In genomic region chr22:29301716-29302401, GRCh38 we compare ENCODE assay signal across 10 cellular contexts. TPM values are rescaled to one million over a fixed set of nuclear protein-coding genes. Genes with fewer than 3 reads are reported as not detected.
DNase-seq lines count a peak whose midpoint lies in the region; ATAC-seq and TF ChIP-seq lines count a peak whose summit lies in the region.
"Had no signal": no experiment of that assay in that cellular context is flagged by ENCODE, and none has a peak within 500 bp of the region (broad histone marks: within the 10 kb centered on the region; RNA-seq: fewer than 3 reads in every experiment).

No MANE protein-coding gene starts in this region.

- peaks cover 0 to 13% of the 10 kb centered on the region in 2 donors for H3K4me1 ChIP-seq in ascending aorta
- peaks cover 14 to 41% (median 31%) of the 10 kb centered on the region in 4 donors for H3K4me1 ChIP-seq in stomach
- H3K4me1 ChIP-seq: SJCRH30 had no signal

- no peaks in the 10 kb centered on the region for H3K9me3 ChIP-seq in ascending aorta
- no peaks in the 10 kb centered on the region for H3K9me3 ChIP-seq in stomach
- H3K9me3 ChIP-seq: SJCRH30 had no signal

- H3K4me1 Mint-ChIP-seq in activated naive CD8-positive, alpha-beta T cell treated with anti-CD3 and anti-CD28 coated beads for 36 hours, result peaks cover 5% of the 10 kb centered on the region
- H3K4me1 Mint-ChIP-seq in activated naive CD8-positive, alpha-beta T cell treated with anti-CD3 and anti-CD28 coated beads, Interleukin-2, amount 50 U/mL, for 24 hours, result peaks cover 5% of the 10 kb centered on the region

- intact Hi-C loops in ascending aorta (cut with DNase I), result no loop called here
- intact Hi-C loops in stomach (cut with DNase I; ENCODE audit: low total_unique reads), result no loop called here

- H3K4me3 Mint-ChIP-seq in activated naive CD8-positive, alpha-beta T cell treated with anti-CD3 and anti-CD28 coated beads for 36 hours, result no peak overlapping the region
- no peak overlapping the region for H3K4me3 Mint-ChIP-seq in activated naive CD8-positive, alpha-beta T cell treated with anti-CD3 and anti-CD28 coated beads, Interleukin-2, amount 50 U/mL, for 24 hours

- WGBS in stomach, 5 donors, result 73 to 86% (median 79%) methylated on average over 10 to 17 of the region's 17 CpGs

- TF ChIP-seq CTCF in ascending aorta (IDR thresholded peaks at IDR 0.05) (no peak), stomach (IDR thresholded peaks at IDR 0.05) (no peak)

- TF ChIP-seq POLR2A in stomach (IDR thresholded peaks at IDR 0.05), result no peak

- H3K36me3 ChIP-seq in ascending aorta (peaks cover 41 to 42% of the 10 kb centered on the region in 2 donors), stomach (peaks cover 37 to 50% (median 47%) of the 10 kb centered on the region in 4 donors)

- H3K36me3 Mint-ChIP-seq in activated naive CD8-positive, alpha-beta T cell treated with anti-CD3 and anti-CD28 coated beads for 36 hours, result peaks cover 30% of the 10 kb centered on the region
- H3K36me3 Mint-ChIP-seq in activated naive CD8-positive, alpha-beta T cell treated with anti-CD3 and anti-CD28 coated beads, Interleukin-2, amount 50 U/mL, for 24 hours (ENCODE audit: low read depth), result peaks cover 39% of the 10 kb centered on the region

- peaks cover 17% of the 10 kb centered on the region for H3K27me3 Mint-ChIP-seq in activated naive CD8-positive, alpha-beta T cell treated with anti-CD3 and anti-CD28 coated beads for 36 hours
- H3K27me3 Mint-ChIP-seq in activated naive CD8-positive, alpha-beta T cell treated with anti-CD3 and anti-CD28 coated beads, Interleukin-2, amount 50 U/mL, for 24 hours, result peaks cover 19% of the 10 kb centered on the region

- no peak for TF ChIP-seq EP300 in stomach (IDR thresholded peaks at IDR 0.05)

- DNase-seq in activated naive CD8-positive, alpha-beta T cell treated with anti-CD3 and anti-CD28 coated beads for 36 hours, result no peak
- DNase-seq in activated naive CD8-positive, alpha-beta T cell treated with anti-CD3 and anti-CD28 coated beads, Interleukin-2, amount 50 U/mL, for 24 hours, result no peak
- no peak for DNase-seq in ascending aorta (ENCODE audit: low spot score in 2 of 2)
- no peak for DNase-seq in stomach
- DNase-seq: activated CD4-positive, alpha-beta T cell treated with anti-CD3 and anti-CD28 coated beads for 1 hour; NCI-H510A treated with DMSO at 0.1 percent for 48 hours had no signal

- peak overlapping the region; percentile 34 for H3K27ac Mint-ChIP-seq in activated naive CD8-positive, alpha-beta T cell treated with anti-CD3 and anti-CD28 coated beads for 36 hours
- H3K27ac Mint-ChIP-seq in activated naive CD8-positive, alpha-beta T cell treated with anti-CD3 and anti-CD28 coated beads, Interleukin-2, amount 50 U/mL, for 24 hours, result no peak overlapping the region

- H3K9me3 Mint-ChIP-seq in activated naive CD8-positive, alpha-beta T cell treated with anti-CD3 and anti-CD28 coated beads for 36 hours, result no peaks in the 10 kb centered on the region
- H3K9me3 Mint-ChIP-seq in activated naive CD8-positive, alpha-beta T cell treated with anti-CD3 and anti-CD28 coated beads, Interleukin-2, amount 50 U/mL, for 24 hours, result no peaks in the 10 kb centered on the region

- H3K27me3 ChIP-seq in ascending aorta (no peaks in the 10 kb centered on the region), stomach (peaks cover 0 to 3% (median 0%) of the 10 kb centered on the region in 3 donors)
- H3K27me3 ChIP-seq: SJCRH30 had no signal

- H3K27ac ChIP-seq in ascending aorta, result peak overlapping the region; percentile 4 to 67
- peak overlapping the region in 3 of 5 donors; percentile 50 to 62 (median 55) for H3K27ac ChIP-seq in stomach
- H3K27ac ChIP-seq: epithelial cell of prostate, SJCRH30 had no signal

- no peak overlapping the region for H3K4me3 ChIP-seq in ascending aorta
- no peak overlapping the region for H3K4me3 ChIP-seq in stomach
- H3K4me3 ChIP-seq: SJCRH30 had no signal

- ATAC-seq in activated naive CD8-positive, alpha-beta T cell treated with anti-CD3 and anti-CD28 coated beads, Interleukin-2, amount 50 U/mL, for 24 hours, result no peak
- ATAC-seq in HG03097 (IDR thresholded peaks at IDR 0.05; ENCODE audit: low FRiP score, unreplicated experiment), result no peak
- ATAC-seq in GM18517 (IDR thresholded peaks at IDR 0.05; ENCODE audit: unreplicated experiment), result no peak

RNA-seq across cellular contexts. Expression of gene GAS2L1, which starts 4.6 kb away (rescaled TPM):
- total RNA-seq in activated naive CD8-positive, alpha-beta T cell treated with anti-CD3 and anti-CD28 coated beads for 36 hours, result 1 to 10 TPM; 1.1 to 1.4 TPM
- total RNA-seq in ascending aorta (99.3 TPM), stomach (10 to 100 TPM in 4 of 5 donors, 1 to 10 TPM in 1; 4.4 to 81.1 (median 53.6) TPM)
- polyA plus RNA-seq in stomach, result 10 to 100 TPM; 14.7 to 22.3 (median 15.7) TPM

RNA-seq across cellular contexts. Expression of gene RASL10A, which starts 13.6 kb away (rescaled TPM):
- total RNA-seq in activated naive CD8-positive, alpha-beta T cell treated with anti-CD3 and anti-CD28 coated beads for 36 hours, result under 1 TPM in 1 of 2 experiments, not detected in 1; 0.58 TPM
- total RNA-seq in ascending aorta, result not detected
- total RNA-seq in stomach, result under 1 TPM in 1 of 5 donors, not detected in 4; 0.37 TPM
- 1 to 10 TPM in 1 of 3 donors, under 1 TPM in 2; 0.19 to 3.5 (median 0.76) TPM for polyA plus RNA-seq in stomach

RNA-seq across cellular contexts. Expression of gene EWSR1, which starts 33.8 kb away (rescaled TPM):
- total RNA-seq in activated naive CD8-positive, alpha-beta T cell treated with anti-CD3 and anti-CD28 coated beads for 36 hours, result 100 to 1,000 TPM; 369 to 377 TPM
- total RNA-seq in ascending aorta, result 133 TPM
- 100 to 1,000 TPM; 145 to 376 (median 185) TPM for total RNA-seq in stomach
- 100 to 1,000 TPM in 1 of 3 donors, 10 to 100 TPM in 2; 97.7 to 137 (median 98.2) TPM for polyA plus RNA-seq in stomach

RNA-seq across cellular contexts. Expression of gene RHBDD3, which starts 34.1 kb away (rescaled TPM):
- 10 to 100 TPM; 32.4 to 33.1 TPM for total RNA-seq in activated naive CD8-positive, alpha-beta T cell treated with anti-CD3 and anti-CD28 coated beads for 36 hours
- total RNA-seq in ascending aorta (254 TPM), stomach (10 to 100 TPM; 14.5 to 76.5 (median 45.1) TPM)
- 10 to 100 TPM in 2 of 3 donors, 1 to 10 TPM in 1; 9.8 to 19.6 (median 16.7) TPM for polyA plus RNA-seq in stomach
